In genomic region chr12:31865023-31865422, GRCh38 we compare ENCODE assay signal across 14 cellular contexts.
A peak's percentile ranks its signal among the peaks of the same experiment; 100 is the strongest.
DNase-seq lines count a peak whose midpoint lies in the region; ATAC-seq and TF ChIP-seq lines count a peak whose summit lies in the region.
"Had no signal": no experiment of that assay in that cellular context is flagged by ENCODE, and none has a peak within 500 bp of the region (broad histone marks: within the 10 kb centered on the region; RNA-seq: fewer than 3 reads in every experiment).

No MANE protein-coding gene starts in this region.

- no peaks in the 10 kb centered on the region for H3K4me1 ChIP-seq in right cardiac atrium (ENCODE audit: control insufficient read depth, insufficient read depth, low read length)
- H3K4me1 ChIP-seq in left ventricle myocardium inferior = peaks cover 9% of the 10 kb centered on the region
- H3K4me1 ChIP-seq: HAP-1 had no signal

- H3K36me3 ChIP-seq in SU-DHL-6 (ENCODE audit: low read length) = peaks cover 5% of the 10 kb centered on the region
- H3K36me3 ChIP-seq in left ventricle myocardium inferior = no peaks in the 10 kb centered on the region
- H3K36me3 ChIP-seq: HAP-1 had no signal

- H3K4me3 Mint-ChIP-seq in osteocyte (ENCODE audit: unreplicated experiment) (no peak overlapping the region), HFFc6 (no peak overlapping the region)
- H3K4me3 Mint-ChIP-seq: CD4-positive, alpha-beta memory T cell had no signal

- H3F3A ChIP-seq in SU-DHL-6 (ENCODE audit: insufficient read depth) = no peaks in the 10 kb centered on the region

- no peak overlapping the region for H3K27ac Mint-ChIP-seq in osteocyte (ENCODE audit: unreplicated experiment)
- H3K27ac Mint-ChIP-seq in HFFc6 = no peak overlapping the region
- H3K27ac Mint-ChIP-seq: CD4-positive, alpha-beta memory T cell had no signal

- H3K36me3 Mint-ChIP-seq in osteocyte (ENCODE audit: unreplicated experiment) (no peaks in the 10 kb centered on the region), HFFc6 (ENCODE audit: low read depth) (no peaks in the 10 kb centered on the region)
- H3K36me3 Mint-ChIP-seq: CD4-positive, alpha-beta memory T cell had no signal

- 47% methylated on average over 2 of the region's 2 CpGs for WGBS in right cardiac atrium

- H3K9me3 ChIP-seq in right cardiac atrium (ENCODE audit: control insufficient read depth, low read length) (no peaks in the 10 kb centered on the region), SU-DHL-6 (ENCODE audit: insufficient read depth, low read length) (no peaks in the 10 kb centered on the region), left ventricle myocardium inferior (replicated peaks) (no peaks in the 10 kb centered on the region)
- H3K9me3 ChIP-seq: HAP-1 had no signal

- ATAC-seq in Right ventricle myocardium superior (ENCODE audit: poor library complexity) = peak; percentile 91
- ATAC-seq in right cardiac atrium = no peak

- intact Hi-C loops in Right ventricle myocardium superior (cut with DNase I) = no loop called here
- intact Hi-C loops in right cardiac atrium (cut with DNase I) = no loop called here
- intact Hi-C loops in left ventricle myocardium inferior (cut with micrococcal nuclease) = no loop called here

- H3K27ac ChIP-seq in right cardiac atrium (ENCODE audit: low read length) (no peak overlapping the region), SU-DHL-6 (ENCODE audit: low read depth, low read length) (peak overlapping the region; percentile 21; the same call in 1 of the 2 replicates), left ventricle myocardium inferior (replicated peaks) (peak overlapping the region; percentile 34)

- H3K4me3 ChIP-seq in right cardiac atrium (ENCODE audit: low read length) (no peak overlapping the region), SU-DHL-6 (ENCODE audit: insufficient read depth, low read length, poor library complexity, severe bottlenecking) (no peak overlapping the region), left ventricle myocardium inferior (no peak overlapping the region)
- H3K4me3 ChIP-seq: HAP-1 had no signal

- no peaks in the 10 kb centered on the region for H3K79me2 ChIP-seq in SU-DHL-6 (ENCODE audit: insufficient read depth, low read length)

- no peak overlapping the region for H2AFZ ChIP-seq in SU-DHL-6 (ENCODE audit: low read depth, low read length, severe bottlenecking)

- H3K9me3 Mint-ChIP-seq in osteocyte (ENCODE audit: unreplicated experiment) = no peaks in the 10 kb centered on the region
- H3K9me3 Mint-ChIP-seq in HFFc6 = no peaks in the 10 kb centered on the region

- no peaks in the 10 kb centered on the region for H4K20me1 ChIP-seq in SU-DHL-6 (ENCODE audit: low read depth, low read length)

- H3K4me1 Mint-ChIP-seq in osteocyte (ENCODE audit: unreplicated experiment) (no peaks in the 10 kb centered on the region), HFFc6 (ENCODE audit: low read depth) (peaks cover 4% of the 10 kb centered on the region; the same call in 1 of the 2 replicates)

- no peak for TF ChIP-seq CTCF in SU-DHL-6 (IDR thresholded peaks at IDR 0.05; ENCODE audit: insufficient read depth, low read length, poor library complexity, severe bottlenecking)
- TF ChIP-seq CTCF in left ventricle myocardium inferior (IDR thresholded peaks at IDR 0.05; ENCODE audit: borderline replicate concordance) = no peak
- TF ChIP-seq CTCF in osteocyte (IDR thresholded peaks at IDR 0.05) = no peak
- no peak for TF ChIP-seq CTCF in HFFc6 (IDR thresholded peaks at IDR 0.05)

- DNase-seq in Right ventricle myocardium superior (no peak), right cardiac atrium (no peak), left ventricle myocardium inferior (peak; percentile 14), osteocyte (ENCODE audit: extremely low spot score, unreplicated experiment) (peak; percentile 8), HFFc6 (no peak)
- DNase-seq: C1 segment of cervical spinal cord; Calu3; CD4-positive, alpha-beta memory T cell; COR-L47; DMS153; DND-41; GOT3 had no signal

- H3K4me2 ChIP-seq in SU-DHL-6 (ENCODE audit: low read depth, low read length, poor library complexity, severe bottlenecking) = no peak overlapping the region

- H3K27me3 Mint-ChIP-seq in osteocyte (ENCODE audit: unreplicated experiment) (peaks cover 7% of the 10 kb centered on the region), HFFc6 (ENCODE audit: insufficient read depth) (peaks cover 5% of the 10 kb centered on the region)
- H3K27me3 Mint-ChIP-seq: CD4-positive, alpha-beta memory T cell had no signal

- H3K9me2 ChIP-seq in SU-DHL-6 (replicated peaks; ENCODE audit: insufficient read depth, low read length) = no peaks in the 10 kb centered on the region

- no peaks in the 10 kb centered on the region for H3K27me3 ChIP-seq in right cardiac atrium (ENCODE audit: control insufficient read depth, insufficient read depth)
- H3K27me3 ChIP-seq in SU-DHL-6 (ENCODE audit: low read length) = no peaks in the 10 kb centered on the region
- no peaks in the 10 kb centered on the region for H3K27me3 ChIP-seq in left ventricle myocardium inferior (ENCODE audit: low read depth)

- no peak overlapping the region for H3K9ac ChIP-seq in SU-DHL-6 (ENCODE audit: low read length)

Comparison
In these comparisons a context has a peak if more than half of its experiments do, and no peak if none do; other contexts are left out.
1. DNase-seq: peak in left ventricle myocardium inferior (single experiment) and osteocyte (single experiment); none in Right ventricle myocardium superior (single experiment), right cardiac atrium (0 of 3) and HFFc6 (single experiment).